In genomic region chr14:77133718-77134338, GRCh38 we compare ENCODE assay signal across 8 cellular contexts. TPM values are rescaled to one million over a fixed set of nuclear protein-coding genes. Genes with fewer than 3 reads are reported as not detected.
DNase-seq lines count a peak whose midpoint lies in the region; ATAC-seq, FAIRE-seq and TF ChIP-seq lines count a peak whose summit lies in the region.

No MANE protein-coding gene starts in this region.

- DNase-seq in GM19239 (ENCODE audit: insufficient read length, low spot score) (peak; percentile 65), LHCN-M2 (ENCODE audit: low read depth) (peak; percentile 32), activated T-cell treated with anti-CD3 and anti-CD28 coated beads for 24 hours (ENCODE audit: low read depth) (peak; percentile 35), foreskin fibroblast (peak; percentile 45 to 77), skeletal muscle cell (ENCODE audit: low read depth) (peak; percentile 14), NCI-H1694 treated with DMSO at 0.1 percent for 48 hours (lab: John Stamatoyannopoulos, UW) (no peak)

- FAIRE-seq in GM19239 (lab: Jason Lieb, UNC) = no peak

- H3K4me3 ChIP-seq in foreskin fibroblast (ENCODE audit: low read depth in 1 of 2, low read length in 2 of 2) (no peak overlapping the region), skeletal muscle cell (ENCODE audit: low read depth, low read length) (no peak overlapping the region)

- TF ChIP-seq CTCF in foreskin fibroblast (IDR thresholded peaks at IDR 0.05; ENCODE audit: low read depth, low read length) = no peak

- no peak for ATAC-seq in GM18520 (IDR thresholded peaks at IDR 0.05; ENCODE audit: unreplicated experiment)
- ATAC-seq in GM21367 (IDR thresholded peaks at IDR 0.05; ENCODE audit: unreplicated experiment) = no peak

RNA-seq across cellular contexts. Expression of gene ZDHHC22, which starts 7.8 kb away (rescaled TPM):
- total RNA-seq in LHCN-M2 (2014; rRNA removed) = under 0.01 TPM in 1 of 2 replicates, not detected in the other
- polyA plus RNA-seq in LHCN-M2 (2012) = 0.07 TPM

RNA-seq across cellular contexts. Expression of gene CIPC, which starts 35.8 kb away (rescaled TPM):
- 12.8 and 13.0 TPM in 2 replicates for total RNA-seq in LHCN-M2 (2014; rRNA removed)
- 3.3 TPM for polyA plus RNA-seq in LHCN-M2 (2012)

RNA-seq across cellular contexts. Expression of gene TMEM63C, which starts 47.8 kb away (rescaled TPM):
- total RNA-seq in LHCN-M2 (2014; rRNA removed) = 0.06 TPM in 1 of 2 replicates, not detected in the other
- polyA plus RNA-seq in LHCN-M2 (2012) = not detected
